Comparison of ENCODE assay signal across 13 cellular contexts in genomic region chr14:69038449-69039286, GRCh38. TPM values are rescaled to one million over a fixed set of nuclear protein-coding genes. Genes with fewer than 3 reads are reported as not detected.
A peak's percentile ranks its signal among the peaks of the same experiment; 100 is the strongest.
DNase-seq lines count a peak whose midpoint lies in the region; ATAC-seq and TF ChIP-seq lines count a peak whose summit lies in the region.
"Had no signal": no experiment of that assay in that cellular context is flagged by ENCODE, and none has a peak within 500 bp of the region (broad histone marks: within the 10 kb centered on the region; RNA-seq: fewer than 3 reads in every experiment).

No MANE protein-coding gene starts in this region.

- no peak overlapping the region for H3K4ac ChIP-seq in H9 (ENCODE audit: low read depth, low read length)

- intact Hi-C loops in right cardiac atrium (cut with DNase I): no loop called here

- no peak overlapping the region for H3T11ph ChIP-seq in H9 (ENCODE audit: low read length)

- no peak for TF ChIP-seq CTCF in H9 (conservative IDR thresholded peaks at IDR 0.05)
- no peak for TF ChIP-seq CTCF in smooth muscle cell (IDR thresholded peaks at IDR 0.05; ENCODE audit: borderline replicate concordance, insufficient read depth, poor library complexity, severe bottlenecking)

- no peak overlapping the region for H4K91ac ChIP-seq in H9 (ENCODE audit: insufficient read length, low read depth, low read length)

- H3F3A ChIP-seq in smooth muscle cell (ENCODE audit: low read depth): peaks cover 30% of the 10 kb centered on the region

- H2BK12ac ChIP-seq in H9 (ENCODE audit: insufficient read length, low read depth, low read length): no peak overlapping the region

- WGBS in H9 (ENCODE audit: extremely low coverage, insufficient read length, low lambda C conversion rate): no CpG with 5 or more reads among the region's 7 CpGs
- 38% methylated on average over 7 of the region's 7 CpGs for WGBS in right cardiac atrium
- WGBS in smooth muscle cell (ENCODE audit: low lambda C conversion rate): 30% methylated on average over 7 of the region's 7 CpGs

- H3K36me3 Mint-ChIP-seq in H9 (ENCODE audit: insufficient read depth in 1 of 3, low read depth in 3 of 3): no peaks in the 10 kb centered on the region

- no peaks in the 10 kb centered on the region for H3K79me1 ChIP-seq in H9 (ENCODE audit: insufficient read depth, low read depth, low read length, poor library complexity, severe bottlenecking)

- H2BK15ac ChIP-seq in H9 (ENCODE audit: low read depth, low read length): no peak overlapping the region

- H3K9ac ChIP-seq in H9 (ENCODE audit: extremely low read depth, insufficient read length, low read length) (no peak overlapping the region), adipocyte (ENCODE audit: low read length) (no peak overlapping the region), smooth muscle cell (ENCODE audit: low read depth) (peak overlapping the region; percentile 67)

- H3K27ac ChIP-seq in H9 (ENCODE audit: insufficient read length, low read depth, low read length): no peak overlapping the region
- peak overlapping the region; percentile 20 for H3K27ac ChIP-seq in right cardiac atrium (ENCODE audit: low read length)
- H3K27ac ChIP-seq in smooth muscle cell (ENCODE audit: low read depth): peak overlapping the region; percentile 87
- H3K27ac ChIP-seq: HL-60, vagina had no signal

- no peaks in the 10 kb centered on the region for H3K23me2 ChIP-seq in H9 (ENCODE audit: insufficient read length, low read depth, low read length, poor library complexity, severe bottlenecking)

- H3K36me3 ChIP-seq in adipocyte (ENCODE audit: control insufficient read depth, insufficient read depth, low read length, severe bottlenecking): no peaks in the 10 kb centered on the region
- H3K36me3 ChIP-seq in smooth muscle cell (ENCODE audit: low read depth): no peaks in the 10 kb centered on the region
- H3K36me3 ChIP-seq: vagina had no signal

- no peak overlapping the region for H3K4me2 ChIP-seq in H9 (ENCODE audit: insufficient read depth, insufficient read length, low read length)
- peak overlapping the region; percentile 66 for H3K4me2 ChIP-seq in smooth muscle cell

- no peak for DNase-seq in H9
- DNase-seq in adipocyte (ENCODE audit: low read depth): peak; percentile 31
- DNase-seq in right cardiac atrium: peak in 2 of 3 donors; percentile 22 to 65
- DNase-seq in smooth muscle cell (lab: John Stamatoyannopoulos, UW; ENCODE audit: unreplicated experiment): no peak
- DNase-seq in CD1c-positive myeloid dendritic cell (ENCODE audit: extremely low spot score): no peak
- DNase-seq in NOMO-1 treated with dmso at 0.1 percent for 144 hours (lab: John Stamatoyannopoulos, UW; ENCODE audit: unreplicated experiment): no peak
- DNase-seq: amygdala, NCI-H446 treated with DMSO at 0.1 percent for 48 hours had no signal

- H3K9me3 ChIP-seq in H9 (ENCODE audit: control insufficient read depth, low read depth, low read length) (no peaks in the 10 kb centered on the region), adipocyte (ENCODE audit: control insufficient read depth, low read length) (no peaks in the 10 kb centered on the region), right cardiac atrium (ENCODE audit: control insufficient read depth, low read length) (no peaks in the 10 kb centered on the region), smooth muscle cell (replicated peaks; ENCODE audit: low read depth) (no peaks in the 10 kb centered on the region)
- H3K9me3 ChIP-seq: vagina had no signal

- H3K4me1 Mint-ChIP-seq in H9: peaks cover 58 to 60% of the 10 kb centered on the region in 2 experiments

- H2BK120ac ChIP-seq in H9 (ENCODE audit: low read depth, low read length, poor library complexity, severe bottlenecking): no peak overlapping the region

- H3K14ac ChIP-seq in H9 (ENCODE audit: insufficient read depth, low read length): no peak overlapping the region

- ATAC-seq in right cardiac atrium (peak; percentile 58 to 82), HG03442 (IDR thresholded peaks at IDR 0.05; ENCODE audit: unreplicated experiment) (no peak), HG02763 (IDR thresholded peaks at IDR 0.05; ENCODE audit: unreplicated experiment) (no peak)
- ATAC-seq: activated CD4-positive, CD25-positive, alpha-beta regulatory T cell treated with anti-CD3 and anti-CD28 coated beads, Interleukin-2, amount 50 U/mL, for 24 hours had no signal

- H3K27me3 Mint-ChIP-seq in H9 (ENCODE audit: low read depth): peaks cover 2% of the 10 kb centered on the region

- no peaks in the 10 kb centered on the region for H3K27me3 ChIP-seq in H9 (ENCODE audit: insufficient read depth, low read length)
- no peaks in the 10 kb centered on the region for H3K27me3 ChIP-seq in adipocyte (replicated peaks; ENCODE audit: control insufficient read depth, insufficient read depth, low read length)
- no peaks in the 10 kb centered on the region for H3K27me3 ChIP-seq in right cardiac atrium (ENCODE audit: control insufficient read depth, insufficient read depth)
- no peaks in the 10 kb centered on the region for H3K27me3 ChIP-seq in smooth muscle cell (ENCODE audit: low read depth)
- H3K27me3 ChIP-seq: vagina had no signal

- 0 out of 5 replicates have a peak overlapping the region, but pooled peaks of 1 of the 2 experiments have one; percentile 12 for H3K4me3 Mint-ChIP-seq in H9

- H3K4me1 ChIP-seq in H9 (ENCODE audit: insufficient read depth, low read length) (peaks cover 12% of the 10 kb centered on the region; the same call in 1 of the 2 replicates), adipocyte (ENCODE audit: control insufficient read depth, insufficient read depth, low read length) (peaks cover 60% of the 10 kb centered on the region), right cardiac atrium (ENCODE audit: control insufficient read depth, insufficient read depth, low read length) (peaks cover 16% of the 10 kb centered on the region), smooth muscle cell (ENCODE audit: low read depth) (peaks cover 33% of the 10 kb centered on the region)

- no peak overlapping the region for H2AK5ac ChIP-seq in H9 (ENCODE audit: insufficient read length, low read length)

- no peak overlapping the region for H4K5ac ChIP-seq in H9 (ENCODE audit: insufficient read length, low read depth, low read length)

- H2BK20ac ChIP-seq in H9 (ENCODE audit: low read depth, low read length, poor library complexity, severe bottlenecking): no peak overlapping the region

- peak overlapping the region in 1 of 3 experiments; percentile 92; a peak in 3 of 7 replicates for H3K27ac Mint-ChIP-seq in H9

- H3K4me3 ChIP-seq in adipocyte (ENCODE audit: low read length): no peak overlapping the region
- no peak overlapping the region for H3K4me3 ChIP-seq in right cardiac atrium (ENCODE audit: low read length)
- H3K4me3 ChIP-seq in smooth muscle cell: no peak overlapping the region
- H3K4me3 ChIP-seq: vagina had no signal

- no peak overlapping the region for H3K56ac ChIP-seq in H9 (ENCODE audit: insufficient read length, low read depth, low read length)

- H2AFZ ChIP-seq in H9 (ENCODE audit: low read length) (no peak overlapping the region), smooth muscle cell (ENCODE audit: low read depth) (no peak overlapping the region)

- H3K79me2 ChIP-seq in H9 (ENCODE audit: insufficient read depth, low read length): no peaks in the 10 kb centered on the region
- H3K79me2 ChIP-seq in smooth muscle cell (ENCODE audit: low read depth): no peaks in the 10 kb centered on the region

- no peak overlapping the region for H3K23ac ChIP-seq in H9 (ENCODE audit: insufficient read length, low read depth, low read length)

- H4K20me1 ChIP-seq in H9 (ENCODE audit: control insufficient read depth, insufficient read depth, insufficient read length) (no peaks in the 10 kb centered on the region), smooth muscle cell (ENCODE audit: low read depth) (no peaks in the 10 kb centered on the region)

- no peak overlapping the region for H2BK5ac ChIP-seq in H9 (ENCODE audit: insufficient read length, low read length)

- H3K9me3 Mint-ChIP-seq in H9: no peaks in the 10 kb centered on the region

- no peak overlapping the region for H4K8ac ChIP-seq in H9 (replicated peaks; ENCODE audit: insufficient read length, low read depth, low read length)

- peak overlapping the region; percentile 28 for H3K18ac ChIP-seq in H9 (ENCODE audit: insufficient read length, low read depth, low read length)

RNA-seq across cellular contexts. Expression of gene ACTN1, which starts 59.6 kb away (rescaled TPM):
- 218 and 219 TPM in 2 replicates for total RNA-seq in H9 (2021)
- total RNA-seq in right cardiac atrium: 100 to 1,000 TPM; 133 to 305 (median 171) TPM
- polyA plus RNA-seq in right cardiac atrium: 80.5 TPM
- total RNA-seq in smooth muscle cell: 361 and 422 TPM in 2 replicates
- 741 and 806 TPM in 2 replicates for polyA plus RNA-seq in smooth muscle cell

Comparison
In these comparisons a context has a peak if more than half of its experiments do, and no peak if none do; other contexts are left out.
1. DNase-seq: peak in adipocyte (single experiment) and right cardiac atrium (2 of 3); none in H9 (single experiment), smooth muscle cell (single experiment), CD1c-positive myeloid dendritic cell (single experiment) and NOMO-1 treated with dmso at 0.1 percent for 144 hours (single experiment).
2. ATAC-seq: peak in right cardiac atrium (2 of 2); none in HG03442 (single experiment) and HG02763 (single experiment).